Comparison of ENCODE assay signal across 22 cellular contexts in the genomic region with DNA sequence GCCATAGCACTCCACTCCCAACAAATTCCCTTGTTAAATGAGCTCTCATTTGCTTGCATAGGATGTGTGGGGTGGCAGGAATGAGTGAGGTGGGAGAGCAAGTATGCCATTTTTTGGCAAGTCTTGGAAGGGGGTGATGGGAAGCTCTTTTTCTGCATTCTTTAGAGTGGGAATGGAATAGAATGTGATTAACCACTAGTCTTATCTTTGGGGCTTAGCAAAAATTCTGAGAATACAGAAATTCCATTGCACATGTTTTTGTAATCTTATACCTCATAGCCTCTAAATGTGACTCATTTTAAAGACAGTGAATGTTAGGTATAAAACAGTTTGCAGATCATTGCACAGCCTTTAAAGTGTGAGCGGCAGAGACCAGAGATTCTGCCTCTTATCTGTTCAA. TPM values are rescaled to one million over a fixed set of nuclear protein-coding genes. Genes with fewer than 3 reads are reported as not detected.
A peak's percentile ranks its signal among the peaks of the same experiment; 100 is the strongest.
DNase-seq lines count a peak whose midpoint lies in the region; ATAC-seq and TF ChIP-seq lines count a peak whose summit lies in the region.
"Had no signal": no experiment of that assay in that cellular context is flagged by ENCODE, and none has a peak within 500 bp of the region (broad histone marks: within the 10 kb centered on the region; RNA-seq: fewer than 3 reads in every experiment).

No MANE protein-coding gene starts in this region.

- H3K4me2 ChIP-seq in GM23248 (ENCODE audit: unreplicated experiment) (peak overlapping the region; percentile 27), SK-N-SH (peak overlapping the region; percentile 29; the same call in 1 of the 2 replicates)

- H3K79me2 ChIP-seq in GM23248 (ENCODE audit: insufficient read depth) (no peaks in the 10 kb centered on the region), SK-N-SH (ENCODE audit: insufficient read depth) (no peaks in the 10 kb centered on the region)

- WGBS in GM23248 (ENCODE audit: low coverage in 1 of 2, low lambda C conversion rate in 2 of 2, missing lambda C conversion rate in 2 of 2), 2 experiments = 62 to 74% methylated on average over 1 of the region's 1 CpG
- 73% methylated on average over 1 of the region's 1 CpG for WGBS in SK-N-SH (ENCODE audit: low lambda C conversion rate)
- 65 to 79% methylated on average over 1 of the region's 1 CpG for WGBS in upper lobe of left lung, 2 donors

- H3K36me3 ChIP-seq in GM23248 (ENCODE audit: low read depth) = no peaks in the 10 kb centered on the region
- H3K36me3 ChIP-seq in SK-N-SH (replicated peaks in 1 of 2; ENCODE audit: control insufficient read depth in 1 of 2, insufficient read depth in 2 of 2, low read length in 1 of 2) = no peaks in the 10 kb centered on the region
- no peaks in the 10 kb centered on the region for H3K36me3 ChIP-seq in upper lobe of left lung
- H3K36me3 ChIP-seq: neutrophil had no signal

- TF ChIP-seq RAD21 in SK-N-SH (IDR thresholded peaks at IDR 0.05; ENCODE audit: low read length) = no peak

- H3K27me3 ChIP-seq in GM23248 (replicated peaks; ENCODE audit: insufficient read depth) (no peaks in the 10 kb centered on the region), SK-N-SH (ENCODE audit: insufficient read depth) (no peaks in the 10 kb centered on the region), upper lobe of left lung (no peaks in the 10 kb centered on the region)
- H3K27me3 ChIP-seq: neutrophil had no signal

- POLR2A ChIA-PET in SK-N-SH (lab: Yijun Ruan, JAX) = no interaction called here

- peak overlapping the region; percentile 48 for H3K27ac ChIP-seq in GM23248
- peak overlapping the region in 1 of 2 experiments; percentile 39; a peak in 2 of 4 replicates for H3K27ac ChIP-seq in SK-N-SH (ENCODE audit: low read depth in 2 of 2, low read length in 1 of 2)
- no peak overlapping the region for H3K27ac ChIP-seq in upper lobe of left lung
- H3K27ac ChIP-seq: neutrophil had no signal

- H3F3A ChIP-seq in GM23248 (ENCODE audit: insufficient read depth) (peaks cover 25% of the 10 kb centered on the region), SK-N-SH (replicated peaks; ENCODE audit: insufficient read depth) (no peaks in the 10 kb centered on the region)

- H4K20me1 ChIP-seq in GM23248 (ENCODE audit: insufficient read depth) (no peaks in the 10 kb centered on the region), SK-N-SH (ENCODE audit: insufficient read depth) (no peaks in the 10 kb centered on the region)

- DNase-seq in GM23248 = peak; percentile 62
- no peak for DNase-seq in SK-N-SH
- peak; percentile 74 for DNase-seq in fibroblast of pulmonary artery (ENCODE audit: low read depth)
- DNase-seq in CD1c-positive myeloid dendritic cell (ENCODE audit: extremely low spot score) = no peak
- DNase-seq in stimulated activated CD4-positive, alpha-beta T cell treated with anti-CD3 and anti-CD28 coated beads, Interleukin-4, amount 100 ng/mL, for 4 hours = no peak
- DNase-seq in upper lobe of left lung = no peak
- no peak for DNase-seq in activated CD8-positive, alpha-beta memory T cell treated with anti-CD3 and anti-CD28 coated beads, Interleukin-2, amount 50 U/mL, for 4 hours
- DNase-seq: activated CD8-positive, alpha-beta T cell treated with anti-CD3 and anti-CD28 coated beads, Interleukin-2, amount 10 ng/mL, durations not matched to agents 7 days and 5 days; activated naive CD8-positive, alpha-beta T cell treated with anti-CD3 and anti-CD28 coated beads, Interleukin-2, amount 10 ng/mL, durations not matched to agents 7 days and 5 days; C1 segment of cervical spinal cord; caudate nucleus; effector CD4-positive, alpha-beta T cell; head of caudate nucleus; immature natural killer cell; mucosa of descending colon; NCI-H1694; NCI-H2227 treated with DMSO at 0.1 percent for 48 hours; retina; stimulated activated CD4-positive, alpha-beta T cell treated with anti-CD3 and anti-CD28 coated beads, Interleukin-15, amount 100 ng/mL, for 24 hours had no signal

- ATAC-seq in upper lobe of left lung (ENCODE audit: low FRiP score in 2 of 2) = no peak
- ATAC-seq: activated CD4-positive, CD25-positive, alpha-beta regulatory T cell treated with anti-CD3 and anti-CD28 coated beads, Interleukin-2, amount 50 U/mL, for 24 hours; activated CD8-positive, alpha-beta T cell treated with anti-CD3 and anti-CD28 coated beads, Interleukin-2, amount 10 ng/mL, durations not matched to agents 7 days and 5 days; mucosa of descending colon; Panc1 had no signal

- H3K4me1 ChIP-seq in GM23248 (ENCODE audit: insufficient read depth) = peaks cover 60% of the 10 kb centered on the region
- peaks cover 0 to 4% of the 10 kb centered on the region in 2 experiments; a peak in 1 of 4 replicates for H3K4me1 ChIP-seq in SK-N-SH (ENCODE audit: control insufficient read depth in 1 of 2, insufficient read depth in 2 of 2, low read depth in 1 of 2, low read length in 1 of 2)
- H3K4me1 ChIP-seq in upper lobe of left lung = no peaks in the 10 kb centered on the region

- no peak for TF ChIP-seq CTCF in SK-N-SH (IDR thresholded peaks at IDR 0.05)
- TF ChIP-seq CTCF in fibroblast of pulmonary artery (IDR thresholded peaks at IDR 0.05; ENCODE audit: low read length, missing control alignments) = no peak
- no peak for TF ChIP-seq CTCF in upper lobe of left lung (IDR thresholded peaks at IDR 0.05)

- H2AFZ ChIP-seq in GM23248 (no peak overlapping the region), SK-N-SH (ENCODE audit: low read depth) (no peak overlapping the region)

- no peak overlapping the region for H3K9ac ChIP-seq in GM23248
- no peak overlapping the region for H3K9ac ChIP-seq in SK-N-SH

- H3K9me3 ChIP-seq in GM23248 (ENCODE audit: low read depth) = no peaks in the 10 kb centered on the region
- no peaks in the 10 kb centered on the region for H3K9me3 ChIP-seq in SK-N-SH
- H3K9me3 ChIP-seq in upper lobe of left lung = no peaks in the 10 kb centered on the region
- H3K9me3 ChIP-seq: mucosa of descending colon, neutrophil had no signal

- H3K4me3 ChIP-seq in GM23248 (0 out of 2 replicates have a peak overlapping the region, but pooled peaks have one; percentile 18), SK-N-SH (ENCODE audit: low read depth in 2 of 2, low read length in 1 of 2) (no peak overlapping the region), fibroblast of pulmonary artery (replicated peaks; ENCODE audit: low read depth, low read length) (no peak overlapping the region), upper lobe of left lung (no peak overlapping the region)
- H3K4me3 ChIP-seq: mucosa of descending colon had no signal

- TF ChIP-seq POLR2A in upper lobe of left lung (IDR thresholded peaks at IDR 0.05) = no peak

- CTCF ChIA-PET in SK-N-SH (lab: Yijun Ruan, JAX) = no interaction called here

- TF ChIP-seq EP300 in SK-N-SH (IDR thresholded peaks at IDR 0.05; ENCODE audit: borderline replicate concordance in 1 of 2, low read depth in 1 of 2, low read length in 1 of 2) (peak in 1 of 2 experiments; percentile 67; a peak in 1 of 4 replicates), upper lobe of left lung (IDR thresholded peaks at IDR 0.05) (no peak)

- H3K9me2 ChIP-seq in GM23248 (ENCODE audit: insufficient read depth) (no peaks in the 10 kb centered on the region), SK-N-SH (no peaks in the 10 kb centered on the region)

- in situ Hi-C loops in GM23248 (cut with MboI) = no loop called here

TF ChIP-seq in SK-N-SH, 30 proteins besides CTCF, POLR2A, EP300 and RAD21:
- TF ChIP-seq TCF12 (IDR thresholded peaks at IDR 0.05) = peak; percentile 70
- TF ChIP-seq FOSL2 (IDR thresholded peaks at IDR 0.05; ENCODE audit: borderline replicate concordance, low read depth) = peak; percentile 72
- no peak for TF ChIP-seq EZH2phosphoT487 (IDR thresholded peaks at IDR 0.05; ENCODE audit: borderline replicate concordance, low read depth)
- no peak for TF ChIP-seq RFX5 (IDR thresholded peaks at IDR 0.05; ENCODE audit: low read length)
- TF ChIP-seq, protein P1, sequence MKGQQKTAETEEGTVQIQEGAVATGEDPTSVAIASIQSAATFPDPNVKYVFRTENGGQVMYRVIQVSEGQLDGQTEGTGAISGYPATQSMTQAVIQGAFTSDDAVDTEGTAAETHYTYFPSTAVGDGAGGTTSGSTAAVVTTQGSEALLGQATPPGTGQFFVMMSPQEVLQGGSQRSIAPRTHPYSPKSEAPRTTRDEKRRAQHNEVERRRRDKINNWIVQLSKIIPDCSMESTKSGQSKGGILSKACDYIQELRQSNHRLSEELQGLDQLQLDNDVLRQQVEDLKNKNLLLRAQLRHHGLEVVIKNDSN (IDR thresholded peaks at IDR 0.05; ENCODE audit: borderline replicate concordance, low read depth) = no peak
- peak; percentile 52; the same call in 1 of the 2 replicates for TF ChIP-seq TEAD4 (IDR thresholded peaks at IDR 0.05; ENCODE audit: borderline replicate concordance, insufficient read depth)
- TF ChIP-seq, protein P2, sequence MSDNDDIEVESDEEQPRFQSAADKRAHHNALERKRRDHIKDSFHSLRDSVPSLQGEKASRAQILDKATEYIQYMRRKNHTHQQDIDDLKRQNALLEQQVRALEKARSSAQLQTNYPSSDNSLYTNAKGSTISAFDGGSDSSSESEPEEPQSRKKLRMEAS (IDR thresholded peaks at IDR 0.05; ENCODE audit: low read depth) = peak; percentile 39; the same call in 1 of the 2 replicates
- peak; percentile 62; the same call in 1 of the 2 replicates for TF ChIP-seq JUND (IDR thresholded peaks at IDR 0.05)
- peak; percentile 71 for TF ChIP-seq NFIC (IDR thresholded peaks at IDR 0.05; ENCODE audit: borderline replicate concordance)
- no peak for TF ChIP-seq ELF1 (IDR thresholded peaks at IDR 0.05)
- peak; percentile 6; the same call in 1 of the 2 replicates for TF ChIP-seq PBX3 (IDR thresholded peaks at IDR 0.05)

RNA-seq across cellular contexts. Expression of gene NEDD1, which starts 28.4 kb away (rescaled TPM):
- total RNA-seq in GM23248 (2014; rRNA removed; shearing (Covaris generic)) = 54.3 and 62.0 TPM in 2 replicates
- polyA plus RNA-seq in GM23248 (2016; fragmentation: Nextera tagmentation; extraction: Ambion mirVana) = 39.7 and 42.2 TPM in 2 replicates
- polyA plus RNA-seq in SK-N-SH (2012; rRNA removed) = 6.0 and 8.3 TPM in 2 replicates
- 10.3 and 10.9 TPM in 2 replicates for polyA plus RNA-seq in SK-N-SH (2012; cell fraction: cytosol; rRNA removed)
- 3.5 and 7.0 TPM in 2 replicates for polyA plus RNA-seq in SK-N-SH (2012; cell fraction: nucleus; rRNA removed)
- total RNA-seq in upper lobe of left lung = 10 to 100 TPM in 5 of 6 donors, 1 to 10 TPM in 1; 9.1 to 21.4 (median 12.7) TPM

Comparison
In these comparisons a context has a peak if more than half of its experiments do, and no peak if none do; other contexts are left out.
1. DNase-seq: peak in GM23248 (single experiment) and fibroblast of pulmonary artery (single experiment); none in SK-N-SH (single experiment), CD1c-positive myeloid dendritic cell (single experiment), stimulated activated CD4-positive, alpha-beta T cell treated with anti-CD3 and anti-CD28 coated beads, Interleukin-4, amount 100 ng/mL, for 4 hours (0 of 2), upper lobe of left lung (0 of 2) and activated CD8-positive, alpha-beta memory T cell treated with anti-CD3 and anti-CD28 coated beads, Interleukin-2, amount 50 U/mL, for 4 hours (single experiment).